24 cellular contexts compared by ENCODE assay signal in genomic region chr16:60414617-60415016, GRCh38.
A peak's percentile ranks its signal among the peaks of the same experiment; 100 is the strongest.
DNase-seq lines count a peak whose midpoint lies in the region; ATAC-seq, FAIRE-seq and TF ChIP-seq lines count a peak whose summit lies in the region.
"Had no signal": no experiment of that assay in that cellular context is flagged by ENCODE, and none has a peak within 500 bp of the region (broad histone marks: within the 10 kb centered on the region; RNA-seq: fewer than 3 reads in every experiment).

No MANE protein-coding gene starts in this region.

- TF ChIP-seq CTCF in astrocyte (IDR thresholded peaks at IDR 0.05; ENCODE audit: insufficient read depth, low read depth, low read length) (no peak), natural killer cell (IDR thresholded peaks at IDR 0.05) (no peak)

- no peak overlapping the region for H3K27ac ChIP-seq in astrocyte (ENCODE audit: low read depth, low read length)
- no peak overlapping the region for H3K27ac ChIP-seq in neuronal stem cell (replicated peaks; ENCODE audit: low read length)
- H3K27ac ChIP-seq: A549; BLaER1 treated with 17β-estradiol and CSF1 and Interleukin-3, amounts not matched to agents 10 nM and 100 nM; GM23248 had no signal

- no peak overlapping the region for H3K14ac ChIP-seq in neuronal stem cell (ENCODE audit: low read length)

- no peak overlapping the region for H2BK12ac ChIP-seq in neuronal stem cell (ENCODE audit: low read length)

- H3K9ac ChIP-seq in astrocyte (ENCODE audit: low read length) (no peak overlapping the region), neuronal stem cell (ENCODE audit: low read depth, low read length, poor library complexity) (no peak overlapping the region)
- H3K9ac ChIP-seq: BLaER1 treated with 17β-estradiol and CSF1 and Interleukin-3, amounts not matched to agents 10 nM and 100 nM; GM23248 had no signal

- H2BK15ac ChIP-seq in neuronal stem cell (ENCODE audit: low read length) = no peak overlapping the region

- no peak for FAIRE-seq in astrocyte (lab: Jason Lieb, UNC)
- FAIRE-seq: A549, GM12891, H54 had no signal

- H2BK120ac ChIP-seq in neuronal stem cell (ENCODE audit: low read depth, low read length) = no peak overlapping the region

- DNase-seq in H7 (peak; percentile 19), astrocyte (ENCODE audit: low read depth) (no peak), iPS-NIHi7 (ENCODE audit: extremely low spot score) (peak; percentile 20), neuronal stem cell (ENCODE audit: low spot score) (peak; percentile 27), natural killer cell (no peak), COR-L47 (lab: John Stamatoyannopoulos, UW) (no peak)
- DNase-seq in stimulated activated naive CD8-positive, alpha-beta T cell treated with anti-CD3 and anti-CD28 coated beads, Interleukin-15, Interleukin-2, amounts not matched to agents 100 U/mL and 50 U/mL, for 24 hours = no peak
- DNase-seq: 8988T; ACHN; AML-193; BE2C; Calu3; CD4-positive, alpha-beta T cell; CD8-positive, alpha-beta memory T cell; DMS53; GF-D8; GM23248 had no signal

- no peak overlapping the region for H4K91ac ChIP-seq in neuronal stem cell (ENCODE audit: low read depth, low read length, poor library complexity)

- H3K79me2 ChIP-seq in astrocyte (ENCODE audit: insufficient read depth, low read length) = no peaks in the 10 kb centered on the region

- H2AFZ ChIP-seq in astrocyte (ENCODE audit: low read depth, low read length) (no peak overlapping the region), neuronal stem cell (ENCODE audit: low read length) (no peak overlapping the region)
- H2AFZ ChIP-seq: GM23248 had no signal

- H3K36me3 ChIP-seq in H7 (replicated peaks; ENCODE audit: control insufficient read depth, insufficient read depth, low read length) (no peaks in the 10 kb centered on the region), astrocyte (ENCODE audit: insufficient read depth, low read length) (no peaks in the 10 kb centered on the region), neuronal stem cell (replicated peaks in 1 of 2; ENCODE audit: control insufficient read depth in 2 of 2, insufficient read depth in 2 of 2, low read length in 2 of 2) (no peaks in the 10 kb centered on the region)
- H3K36me3 ChIP-seq: BE2C; BLaER1 treated with 17β-estradiol and CSF1 and Interleukin-3, amounts not matched to agents 10 nM and 100 nM had no signal

- no peaks in the 10 kb centered on the region for H3K79me1 ChIP-seq in neuronal stem cell (ENCODE audit: low read depth, low read length)

- H3K4me3 ChIP-seq in H7 (ENCODE audit: insufficient read depth, low read depth, low read length) = no peak overlapping the region
- H3K4me3 ChIP-seq in astrocyte (ENCODE audit: insufficient read depth, low read depth, low read length) = no peak overlapping the region
- no peak overlapping the region for H3K4me3 ChIP-seq in neuronal stem cell (ENCODE audit: low read length in 2 of 2)
- H3K4me3 ChIP-seq: A549; BLaER1 treated with 17β-estradiol and CSF1 and Interleukin-3, amounts not matched to agents 10 nM and 100 nM; GM23248 had no signal

- H2BK5ac ChIP-seq in neuronal stem cell (ENCODE audit: low read length) = no peak overlapping the region

- no peaks in the 10 kb centered on the region for H4K20me1 ChIP-seq in astrocyte (ENCODE audit: insufficient read depth, low read length)
- H4K20me1 ChIP-seq: BLaER1 treated with 17β-estradiol and CSF1 and Interleukin-3, amounts not matched to agents 10 nM and 100 nM had no signal

- no CpG with 5 or more reads among the region's 1 CpG for WGBS in neuronal stem cell (ENCODE audit: extremely low coverage in 2 of 2, insufficient read length in 2 of 2, insufficient replicate concordance in 1 of 2), 2 donors

- H2AK5ac ChIP-seq in neuronal stem cell (ENCODE audit: low read depth, low read length) = no peak overlapping the region

- H3K4me1 ChIP-seq in astrocyte (ENCODE audit: insufficient read depth, low read length) (no peaks in the 10 kb centered on the region), neuronal stem cell (ENCODE audit: control insufficient read depth in 2 of 2, insufficient read depth in 1 of 2, low read depth in 1 of 2, low read length in 2 of 2) (peaks cover 0 to 4% of the 10 kb centered on the region in 2 donors)
- H3K4me1 ChIP-seq: A549; BE2C; BLaER1 treated with 17β-estradiol and CSF1 and Interleukin-3, amounts not matched to agents 10 nM and 100 nM had no signal

- no peaks in the 10 kb centered on the region for H3K36me3 Mint-ChIP-seq in astrocyte (ENCODE audit: low read depth, unreplicated experiment)
- no peaks in the 10 kb centered on the region for H3K36me3 Mint-ChIP-seq in natural killer cell
- H3K36me3 Mint-ChIP-seq: CD14-positive monocyte; CD8-positive, alpha-beta memory T cell had no signal

- H3K4me3 Mint-ChIP-seq in astrocyte (ENCODE audit: unreplicated experiment) (no peak overlapping the region), natural killer cell (no peak overlapping the region)
- H3K4me3 Mint-ChIP-seq: CD14-positive monocyte; CD4-positive, alpha-beta T cell; CD8-positive, alpha-beta memory T cell had no signal

- H3K4ac ChIP-seq in neuronal stem cell (ENCODE audit: low read length) = no peak overlapping the region

- H3K9me3 Mint-ChIP-seq in astrocyte (ENCODE audit: unreplicated experiment) (peaks cover 2% of the 10 kb centered on the region), natural killer cell (peaks cover 15 to 18% of the 10 kb centered on the region in 2 donors)

- H3K27me3 ChIP-seq in H7 (ENCODE audit: control insufficient read depth, insufficient read depth, low read length) (no peaks in the 10 kb centered on the region), astrocyte (ENCODE audit: insufficient read depth, low read length) (no peaks in the 10 kb centered on the region), neuronal stem cell (ENCODE audit: control insufficient read depth in 3 of 3, insufficient read depth in 3 of 3, low read depth in 1 of 3, low read length in 3 of 3) (no peaks in the 10 kb centered on the region)
- H3K27me3 ChIP-seq: BE2C; BLaER1 treated with 17β-estradiol and CSF1 and Interleukin-3, amounts not matched to agents 10 nM and 100 nM had no signal

- H3K27ac Mint-ChIP-seq in astrocyte (ENCODE audit: unreplicated experiment) (peak overlapping the region; percentile 12), natural killer cell (no peak overlapping the region)
- H3K27ac Mint-ChIP-seq: CD14-positive monocyte; CD4-positive, alpha-beta T cell; CD8-positive, alpha-beta memory T cell had no signal

- no peaks in the 10 kb centered on the region for H3K4me1 Mint-ChIP-seq in astrocyte (ENCODE audit: low read depth, unreplicated experiment)
- no peaks in the 10 kb centered on the region for H3K4me1 Mint-ChIP-seq in natural killer cell
- H3K4me1 Mint-ChIP-seq: CD14-positive monocyte; CD8-positive, alpha-beta memory T cell had no signal

- intact Hi-C loops in natural killer cell (cut with micrococcal nuclease) = no loop called here

- H4K8ac ChIP-seq in neuronal stem cell (ENCODE audit: low read depth, low read length) = no peak overlapping the region

- ATAC-seq in natural killer cell (no peak), HG02884 (IDR thresholded peaks at IDR 0.05; ENCODE audit: unreplicated experiment) (no peak)
- no peak for ATAC-seq in stimulated activated naive CD8-positive, alpha-beta T cell treated with anti-CD3 and anti-CD28 coated beads, Interleukin-15, Interleukin-2, amounts not matched to agents 100 U/mL and 50 U/mL, for 24 hours
- ATAC-seq: A549, HCT116 had no signal

- H3K9me3 ChIP-seq in astrocyte (ENCODE audit: insufficient read depth, low read depth, low read length) (no peaks in the 10 kb centered on the region), neuronal stem cell (replicated peaks in 1 of 2; ENCODE audit: control insufficient read depth in 2 of 2, insufficient read depth in 1 of 2, low read depth in 1 of 2, low read length in 2 of 2) (peaks cover 0 to 3% of the 10 kb centered on the region in 2 donors)
- H3K9me3 ChIP-seq: BE2C; BLaER1 treated with 17β-estradiol and CSF1 and Interleukin-3, amounts not matched to agents 10 nM and 100 nM had no signal

- H3K23ac ChIP-seq in neuronal stem cell (ENCODE audit: low read depth, low read length, poor library complexity) = no peak overlapping the region

- no peak overlapping the region for H3K4me2 ChIP-seq in astrocyte (ENCODE audit: low read length)
- no peak overlapping the region for H3K4me2 ChIP-seq in neuronal stem cell (ENCODE audit: insufficient read depth, low read length, poor library complexity, severe bottlenecking)
- H3K4me2 ChIP-seq: A549; BLaER1 treated with 17β-estradiol and CSF1 and Interleukin-3, amounts not matched to agents 10 nM and 100 nM had no signal

- no peaks in the 10 kb centered on the region for H3K27me3 Mint-ChIP-seq in astrocyte (ENCODE audit: low read depth, unreplicated experiment)
- no peaks in the 10 kb centered on the region for H3K27me3 Mint-ChIP-seq in natural killer cell (ENCODE audit: low read depth in 2 of 2)
- H3K27me3 Mint-ChIP-seq: CD4-positive, alpha-beta T cell; CD8-positive, alpha-beta memory T cell had no signal

- H3K18ac ChIP-seq in neuronal stem cell (ENCODE audit: low read length) = no peak overlapping the region

Comparison
In these comparisons a context has a peak if more than half of its experiments do, and no peak if none do; other contexts are left out.
1. DNase-seq: peak in H7 (single experiment), iPS-NIHi7 (single experiment) and neuronal stem cell (single experiment); none in astrocyte (single experiment), natural killer cell (single experiment), stimulated activated naive CD8-positive, alpha-beta T cell treated with anti-CD3 and anti-CD28 coated beads, Interleukin-15, Interleukin-2, amounts not matched to agents 100 U/mL and 50 U/mL, for 24 hours (single experiment) and COR-L47 (single experiment).